ENCODE assay signal across 11 cellular contexts in the genomic region with DNA sequence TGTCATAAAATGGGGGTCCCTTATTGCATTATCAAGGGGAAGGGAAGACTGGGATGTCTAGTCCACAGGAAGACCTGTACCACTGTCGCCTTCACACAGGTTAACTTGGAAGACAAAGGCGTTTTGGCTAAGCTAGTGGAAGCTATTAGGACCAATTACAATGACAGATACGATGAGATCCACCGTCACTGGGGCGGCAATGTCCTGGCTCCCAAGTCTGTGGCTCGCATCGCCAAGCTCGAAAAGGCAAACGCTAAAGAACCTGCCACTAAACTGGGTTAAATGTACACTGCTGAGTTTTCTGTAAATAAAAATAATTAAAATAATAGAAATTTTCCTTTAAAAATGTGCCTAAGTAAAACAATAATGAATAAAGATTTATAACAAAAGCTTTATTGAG.
"Had no signal": no experiment of that assay in that cellular context is flagged by ENCODE, and none has a peak within 500 bp of the region (broad histone marks: within the 10 kb centered on the region; RNA-seq: fewer than 3 reads in every experiment).

No MANE protein-coding gene starts in this region.

- H3K4me3 ChIP-seq: GM23248, GM23338, HAP-1 had no signal

- H3K4me1 ChIP-seq: HAP-1 had no signal

- H3K4me1 Mint-ChIP-seq: GM23338, H9 had no signal

- H3K4me2 ChIP-seq: GM23338 had no signal

- DNase-seq: GM23248, GOT3, H7, H9, HCEC 1CT, HFFc6 had no signal

- H3K9me3 Mint-ChIP-seq: HFFc6 had no signal

- H3K9ac ChIP-seq: GM23248 had no signal

- H3K27ac Mint-ChIP-seq: GM23338, H9, HFFc6 had no signal

- H3K9me3 ChIP-seq: HAP-1 had no signal

- FAIRE-seq: H1, H54 had no signal

- H2AFZ ChIP-seq: GM23248, GM23338 had no signal

- ATAC-seq: GM23338, HCT116 had no signal

- H3K36me3 ChIP-seq: HAP-1 had no signal

- H3K4me3 Mint-ChIP-seq: GM23338, H9, HFFc6 had no signal

- H3K27ac ChIP-seq: GM23248 had no signal
